8 cellular contexts compared by ENCODE assay signal in genomic region chr11:76810151-76810853, GRCh38. TPM values are rescaled to one million over a fixed set of nuclear protein-coding genes. Genes with fewer than 3 reads are reported as not detected.
DNase-seq lines count a peak whose midpoint lies in the region; ATAC-seq and TF ChIP-seq lines count a peak whose summit lies in the region.

No MANE protein-coding gene starts in this region.

- H3K4me3 ChIP-seq in DOHH2 (ENCODE audit: low read length) (no peak overlapping the region), NB4 (ENCODE audit: low read depth, low read length) (no peak overlapping the region), hepatocyte (no peak overlapping the region)

- H3F3A ChIP-seq in DOHH2 (ENCODE audit: control insufficient read depth, insufficient read depth) = no peaks in the 10 kb centered on the region

- no peaks in the 10 kb centered on the region for H3K79me2 ChIP-seq in DOHH2 (ENCODE audit: control insufficient read depth, low read length)
- no peaks in the 10 kb centered on the region for H3K79me2 ChIP-seq in hepatocyte

- TF ChIP-seq POLR2A in NB4 (IDR thresholded peaks at IDR 0.05; ENCODE audit: extremely low read depth, insufficient read length) = no peak

- H3K36me3 ChIP-seq in DOHH2 (ENCODE audit: control insufficient read depth, low read length) = no peaks in the 10 kb centered on the region
- no peaks in the 10 kb centered on the region for H3K36me3 ChIP-seq in hepatocyte (replicated peaks; ENCODE audit: insufficient read depth, low read depth)

- H3K9me2 ChIP-seq in DOHH2 (replicated peaks; ENCODE audit: control insufficient read depth, low read length) (no peaks in the 10 kb centered on the region), hepatocyte (replicated peaks; ENCODE audit: insufficient read depth) (no peaks in the 10 kb centered on the region)

- H4K20me1 ChIP-seq in DOHH2 (ENCODE audit: control insufficient read depth, insufficient read depth, low read depth, low read length) (no peaks in the 10 kb centered on the region), hepatocyte (ENCODE audit: insufficient read depth, poor library complexity, severe bottlenecking) (no peaks in the 10 kb centered on the region)

- H2AFZ ChIP-seq in hepatocyte = no peak overlapping the region

- H3K9me3 ChIP-seq in DOHH2 (ENCODE audit: control insufficient read depth, insufficient read depth, low read length) = peaks cover 6% of the 10 kb centered on the region
- no peaks in the 10 kb centered on the region for H3K9me3 ChIP-seq in hepatocyte (ENCODE audit: low read depth)

- H3K4me2 ChIP-seq in DOHH2 (ENCODE audit: low read length) (no peak overlapping the region), hepatocyte (no peak overlapping the region)

- DNase-seq in NB4 (ENCODE audit: low read depth) (peak; percentile 53), hepatocyte (ENCODE audit: low spot score) (no peak), NCI-H2171 (lab: John Stamatoyannopoulos, UW) (no peak), ureter (ENCODE audit: low spot score) (no peak), sciatic nerve (ENCODE audit: low spot score) (no peak)
- DNase-seq in activated naive CD4-positive, alpha-beta T cell treated with Interleukin-2 at 50 U/mL for 16 hours = peak; percentile 45
- peak; percentile 30 for DNase-seq in stimulated activated CD8-positive, alpha-beta memory T cell treated with anti-CD3 and anti-CD28 coated beads, Interleukin-4, amount 100 ng/mL, for 24 hours (ENCODE audit: low read depth)

- ATAC-seq in sciatic nerve = no peak

- H3K27me3 ChIP-seq in DOHH2 (ENCODE audit: control insufficient read depth, low read length) (0 out of 2 replicates have a peak, but pooled peaks cover 4% of the 10 kb centered on the region), hepatocyte (no peaks in the 10 kb centered on the region)

- no peak overlapping the region for H3K27ac ChIP-seq in DOHH2 (ENCODE audit: low read depth, low read length)
- H3K27ac ChIP-seq in hepatocyte = no peak overlapping the region

- intact Hi-C loops in sciatic nerve (cut with DNase I) = loop anchor here (5.0 kb wide), 1 partner anchor 107 kb away; no protein-coding TSS in a partner anchor

- 84% methylated on average over 11 of the region's 11 CpGs for WGBS in hepatocyte (ENCODE audit: low lambda C conversion rate, missing lambda C conversion rate)

- H3K4me1 ChIP-seq in DOHH2 (ENCODE audit: control insufficient read depth, low read length) (no peaks in the 10 kb centered on the region), hepatocyte (ENCODE audit: insufficient read depth) (no peaks in the 10 kb centered on the region)

- TF ChIP-seq CTCF in DOHH2 (IDR thresholded peaks at IDR 0.05; ENCODE audit: low read depth, low read length, poor library complexity, severe bottlenecking) (peak; percentile 84), NB4 (IDR thresholded peaks at IDR 0.05; ENCODE audit: low read depth, low read length) (peak; percentile 55), hepatocyte (IDR thresholded peaks at IDR 0.05; ENCODE audit: poor library complexity) (peak; percentile 43)

RNA-seq across cellular contexts. Expression of gene TSKU, which starts 27.1 kb away (rescaled TPM):
- total RNA-seq in hepatocyte = 61.9 and 62.9 TPM in 2 replicates
- 73.7 and 81.9 TPM in 2 replicates for polyA plus RNA-seq in hepatocyte
- total RNA-seq in ureter = 79.5 TPM
- 48.8 TPM for total RNA-seq in sciatic nerve

RNA-seq across cellular contexts. Expression of gene ACER3, which starts 50.4 kb away (rescaled TPM):
- total RNA-seq in hepatocyte (17.1 and 28.5 TPM in 2 replicates), ureter (33.4 TPM), sciatic nerve (56.7 TPM)
- 14.9 and 18.3 TPM in 2 replicates for polyA plus RNA-seq in hepatocyte

Comparison
In these comparisons a context has a peak if more than half of its experiments do, and no peak if none do; other contexts are left out.
1. DNase-seq: peak in NB4 (single experiment), activated naive CD4-positive, alpha-beta T cell treated with Interleukin-2 at 50 U/mL for 16 hours (single experiment) and stimulated activated CD8-positive, alpha-beta memory T cell treated with anti-CD3 and anti-CD28 coated beads, Interleukin-4, amount 100 ng/mL, for 24 hours (single experiment); none in hepatocyte (single experiment), NCI-H2171 (single experiment), ureter (single experiment) and sciatic nerve (single experiment).
2. Peak in every context shown above with its lines, with median percentiles within 50 percentile points of each other: CTCF ChIP-seq.